ENCODE assay signal across 21 cellular contexts in genomic region chr14:35696575-35696974, GRCh38.
"Had no signal": no experiment of that assay in that cellular context is flagged by ENCODE, and none has a peak within 500 bp of the region (broad histone marks: within the 10 kb centered on the region; RNA-seq: fewer than 3 reads in every experiment).

No MANE protein-coding gene starts in this region.

- H3K4me3 ChIP-seq: lower lobe of right lung, right lobe of liver, skin epidermis, tibial artery had no signal

- H3K27me3 Mint-ChIP-seq: activated B cell treated with CpG ODN at 0.5 μM for 24 hours; activated CD4-positive, alpha-beta T cell treated with anti-CD3 and anti-CD28 coated beads for 36 hours; activated naive CD4-positive, alpha-beta T cell treated with anti-CD3 and anti-CD28 coated beads, Interleukin-2, amount 50 U/mL, for 24 hours; naive B cell; stimulated activated naive CD8-positive, alpha-beta T cell treated with anti-CD3 and anti-CD28 coated beads, Interleukin-15, amount 100 ng/mL, for 72 hours had no signal

- H3K27ac ChIP-seq: lower lobe of right lung, right lobe of liver, skin epidermis, tibial artery had no signal

- ATAC-seq: activated CD4-positive, alpha-beta T cell treated with anti-CD3 and anti-CD28 coated beads for 36 hours; left lobe of liver; lower lobe of right lung; right lobe of liver; stimulated activated effector memory CD8-positive, alpha-beta T cell treated with anti-CD3 and anti-CD28 coated beads, Interleukin-12 subunit alpha, Interleukin-12 subunit beta, amount 100 ng/mL, for 72 hours; stimulated activated naive CD8-positive, alpha-beta T cell treated with anti-CD3 and anti-CD28 coated beads, Interleukin-15, amount 100 ng/mL, for 72 hours had no signal

- H3K27ac Mint-ChIP-seq: activated B cell treated with CpG ODN at 0.5 μM for 24 hours; activated CD4-positive, alpha-beta T cell treated with anti-CD3 and anti-CD28 coated beads for 36 hours; activated naive CD4-positive, alpha-beta T cell treated with anti-CD3 and anti-CD28 coated beads, Interleukin-2, amount 50 U/mL, for 24 hours; brain; stimulated activated effector memory CD8-positive, alpha-beta T cell treated with anti-CD3 and anti-CD28 coated beads, Interleukin-12 subunit alpha, Interleukin-12 subunit beta, amount 100 ng/mL, for 72 hours had no signal

- H3K4me1 Mint-ChIP-seq: activated B cell treated with CpG ODN at 0.5 μM for 24 hours, brain, naive B cell had no signal

- H3K9me3 Mint-ChIP-seq: activated B cell treated with CpG ODN at 0.5 μM for 24 hours; activated naive CD4-positive, alpha-beta T cell treated with anti-CD3 and anti-CD28 coated beads, Interleukin-2, amount 50 U/mL, for 24 hours; brain; naive B cell; stimulated activated effector memory CD8-positive, alpha-beta T cell treated with anti-CD3 and anti-CD28 coated beads, Interleukin-12 subunit alpha, Interleukin-12 subunit beta, amount 100 ng/mL, for 72 hours; stimulated activated naive CD8-positive, alpha-beta T cell treated with anti-CD3 and anti-CD28 coated beads, Interleukin-15, amount 100 ng/mL, for 72 hours had no signal

- H3K4me3 Mint-ChIP-seq: activated B cell treated with CpG ODN at 0.5 μM for 24 hours; activated CD4-positive, alpha-beta T cell treated with anti-CD3 and anti-CD28 coated beads for 36 hours; activated naive CD4-positive, alpha-beta T cell treated with anti-CD3 and anti-CD28 coated beads, Interleukin-2, amount 50 U/mL, for 24 hours; brain; naive B cell; stimulated activated effector memory CD8-positive, alpha-beta T cell treated with anti-CD3 and anti-CD28 coated beads, Interleukin-12 subunit alpha, Interleukin-12 subunit beta, amount 100 ng/mL, for 72 hours; stimulated activated naive CD8-positive, alpha-beta T cell treated with anti-CD3 and anti-CD28 coated beads, Interleukin-15, amount 100 ng/mL, for 72 hours had no signal

- DNase-seq: activated B cell treated with CpG ODN at 0.5 μM for 24 hours; activated CD4-positive, alpha-beta T cell treated with anti-CD3 and anti-CD28 coated beads for 36 hours; activated CD4-positive, alpha-beta T cell treated with anti-CD3 and anti-CD28 coated beads, Interleukin-2, amount 50 U/mL, for 48 hours; activated gamma-delta T cell treated with Interleukin-2 at 50 U/mL for 16 hours; activated T-cell treated with anti-CD3 and anti-CD28 coated beads for 4 hours; aorta; erythroblast; foreskin fibroblast; lower lobe of right lung; naive B cell; occipital lobe; right lobe of liver; stimulated activated CD4-positive, alpha-beta T cell treated with anti-CD3 and anti-CD28 coated beads, Interleukin-1b, Interleukin-23, amount 100 ng/mL, for 48 hours; stimulated activated naive CD8-positive, alpha-beta T cell treated with anti-CD3 and anti-CD28 coated beads, Interleukin-15, amount 100 ng/mL, for 72 hours; T1000; tibial artery had no signal

- H3K36me3 Mint-ChIP-seq: brain; naive B cell; stimulated activated effector memory CD8-positive, alpha-beta T cell treated with anti-CD3 and anti-CD28 coated beads, Interleukin-12 subunit alpha, Interleukin-12 subunit beta, amount 100 ng/mL, for 72 hours had no signal

- H3K36me3 ChIP-seq: lower lobe of right lung, right lobe of liver, tibial artery had no signal

- H3K9me3 ChIP-seq: lower lobe of right lung, right lobe of liver, tibial artery had no signal
